Comparison of ENCODE assay signal across 18 cellular contexts in the genomic region with DNA sequence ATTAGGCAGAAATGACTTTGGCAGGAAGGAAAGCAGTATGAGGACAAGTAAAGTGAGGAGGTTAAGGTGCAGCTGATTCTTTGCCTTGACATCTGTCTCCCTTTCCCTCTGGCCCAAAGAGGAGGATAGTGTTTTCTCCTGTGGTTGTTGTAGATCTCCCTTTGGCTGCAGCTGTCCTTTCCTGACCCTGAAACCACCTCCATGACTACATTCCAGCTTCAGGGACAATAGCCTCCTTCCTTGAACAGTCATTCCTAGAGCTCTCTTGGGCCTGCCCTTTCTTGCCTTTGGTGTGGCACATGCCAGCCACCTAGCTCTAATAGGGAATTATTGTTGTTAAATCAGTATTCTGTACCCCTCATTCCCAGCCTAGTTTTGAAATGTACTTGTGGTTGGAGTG. TPM values are rescaled to one million over a fixed set of nuclear protein-coding genes. Genes with fewer than 3 reads are reported as not detected.
DNase-seq lines count a peak whose midpoint lies in the region; ATAC-seq and TF ChIP-seq lines count a peak whose summit lies in the region.
"Had no signal": no experiment of that assay in that cellular context is flagged by ENCODE, and none has a peak within 500 bp of the region (broad histone marks: within the 10 kb centered on the region; RNA-seq: fewer than 3 reads in every experiment).

No MANE protein-coding gene starts in this region.

- no peak overlapping the region for H3K4me3 Mint-ChIP-seq in dendritic cell treated with granulocyte-macrophage colony-stimulating factor and Interleukin-4, amounts not matched to agents 40 ng/mL and 50 ng/mL, for 4 days
- no peak overlapping the region for H3K4me3 Mint-ChIP-seq in nephron
- H3K4me3 Mint-ChIP-seq: brain, neural progenitor cell, type B pancreatic cell had no signal

- no peaks in the 10 kb centered on the region for H3K9me3 Mint-ChIP-seq in dendritic cell treated with granulocyte-macrophage colony-stimulating factor and Interleukin-4, amounts not matched to agents 40 ng/mL and 50 ng/mL, for 4 days
- H3K9me3 Mint-ChIP-seq in nephron: peaks cover 5% of the 10 kb centered on the region
- H3K9me3 Mint-ChIP-seq: type B pancreatic cell had no signal

- no peak overlapping the region for H2AK9ac ChIP-seq in IMR-90 (replicated peaks; ENCODE audit: low read depth, low read length, poor library complexity)

- H2AFZ ChIP-seq in IMR-90 (replicated peaks; ENCODE audit: low read length, poor library complexity): no peak overlapping the region
- H2AFZ ChIP-seq: neural progenitor cell had no signal

- DNase-seq in Caki2 (ENCODE audit: low read depth): peak; percentile 51
- DNase-seq in IMR-90: no peak
- DNase-seq in C1 segment of cervical spinal cord (lab: John Stamatoyannopoulos, UW): no peak
- no peak for DNase-seq in NCI-H2081 (lab: John Stamatoyannopoulos, UW)
- DNase-seq: activated effector memory CD4-positive, alpha-beta T cell treated with anti-CD3 and anti-CD28 coated beads, Interleukin-2, amount 50 U/mL, for 16 hours; AML-193; DMS153; H7; KG1; NCI-H1417 had no signal

- dilution Hi-C loops in IMR-90 (cut with HindIII; ENCODE audit: low sequenced_read_pairs, unreplicated experiment): no loop called here

- H2BK20ac ChIP-seq in IMR-90 (ENCODE audit: low read depth, low read length): no peak overlapping the region

- H3K36me3 ChIP-seq in IMR-90 (ENCODE audit: control insufficient read depth, insufficient read depth, low read length): 0 out of 2 replicates have a peak, but pooled peaks cover 1% of the 10 kb centered on the region
- H3K36me3 ChIP-seq: neural progenitor cell had no signal

- in situ Hi-C loops in Caki2 (cut with HindIII; ENCODE audit: low pct_unique_long_range_greater_than_20kb, low sequenced_read_pairs): no loop called here
- in situ Hi-C loops in IMR-90 (cut with MboI; ENCODE audit: low sequenced_read_pairs): no loop called here

- intact Hi-C loops in IMR-90 (cut with micrococcal nuclease): no loop called here
- intact Hi-C loops in dendritic cell treated with granulocyte-macrophage colony-stimulating factor and Interleukin-4, amounts not matched to agents 40 ng/mL and 50 ng/mL, for 4 days (cut with micrococcal nuclease): no loop called here

- H3K4me1 Mint-ChIP-seq in dendritic cell treated with granulocyte-macrophage colony-stimulating factor and Interleukin-4, amounts not matched to agents 40 ng/mL and 50 ng/mL, for 4 days (ENCODE audit: low read depth): peaks cover 19% of the 10 kb centered on the region
- peaks cover 14% of the 10 kb centered on the region for H3K4me1 Mint-ChIP-seq in nephron

- CTCF ChIA-PET in IMR-90 (lab: Yijun Ruan, JAX): no interaction called here

- H3K14ac ChIP-seq in IMR-90 (replicated peaks; ENCODE audit: low read depth, low read length): no peak overlapping the region

- no peak overlapping the region for H2BK120ac ChIP-seq in IMR-90 (ENCODE audit: low read depth, low read length)

- no peaks in the 10 kb centered on the region for H3K9me3 ChIP-seq in IMR-90 (ENCODE audit: control insufficient read depth, insufficient read depth, low read length)

- peaks cover 5% of the 10 kb centered on the region; the same call in 1 of the 2 replicates for H4K20me1 ChIP-seq in IMR-90 (ENCODE audit: insufficient read depth, low read length)

- TF ChIP-seq RAD21 in IMR-90 (IDR thresholded peaks at IDR 0.05; ENCODE audit: low read length): no peak

- no peak overlapping the region for H3K4me3 ChIP-seq in IMR-90 (ENCODE audit: insufficient read depth, low read depth, low read length)
- H3K4me3 ChIP-seq: lung, neural progenitor cell had no signal

- no peak overlapping the region for H3K27ac ChIP-seq in IMR-90 (ENCODE audit: insufficient read depth, low read length)
- H3K27ac ChIP-seq: neural progenitor cell had no signal

- H3K9ac ChIP-seq in IMR-90 (ENCODE audit: low read depth, low read length): no peak overlapping the region
- H3K9ac ChIP-seq: neural progenitor cell had no signal

- no peak overlapping the region; a peak in 1 of 4 replicates for H4K8ac ChIP-seq in IMR-90 (ENCODE audit: low read depth in 2 of 2, low read length in 2 of 2)

- H3K4me1 ChIP-seq in IMR-90 (ENCODE audit: control insufficient read depth, insufficient read depth, low read length): peaks cover 4% of the 10 kb centered on the region; the same call in 1 of the 2 replicates

- H4K91ac ChIP-seq in IMR-90 (ENCODE audit: insufficient read depth, low read depth, low read length): no peak overlapping the region

- H4K5ac ChIP-seq in IMR-90 (ENCODE audit: low read depth, low read length): no peak overlapping the region

- no peak overlapping the region for H3K56ac ChIP-seq in IMR-90 (ENCODE audit: extremely low read depth, insufficient read depth, low read length)

- peaks cover 19% of the 10 kb centered on the region for H3K36me3 Mint-ChIP-seq in dendritic cell treated with granulocyte-macrophage colony-stimulating factor and Interleukin-4, amounts not matched to agents 40 ng/mL and 50 ng/mL, for 4 days (ENCODE audit: low read depth)
- peaks cover 32% of the 10 kb centered on the region for H3K36me3 Mint-ChIP-seq in nephron (ENCODE audit: low read depth)

- no TSS peak for BruUV-seq in IMR-90 (replicated peaks; lab: Mats Ljungman, UMichigan)

- TF ChIP-seq CTCF in IMR-90 (conservative IDR thresholded peaks at IDR 0.05; ENCODE audit: low read depth, low read length) (no peak), nephron (IDR thresholded peaks at IDR 0.05; ENCODE audit: unreplicated experiment in 3 of 3) (no peak)

- H3K9me1 ChIP-seq in IMR-90 (ENCODE audit: insufficient read depth, low read length): peaks cover 5% of the 10 kb centered on the region; the same call in 1 of the 2 replicates

- TF ChIP-seq POLR2A in IMR-90 (IDR thresholded peaks at IDR 0.05; ENCODE audit: low read depth, low read length): no peak

- peak overlapping the region; percentile 30 for H3K27ac Mint-ChIP-seq in dendritic cell treated with granulocyte-macrophage colony-stimulating factor and Interleukin-4, amounts not matched to agents 40 ng/mL and 50 ng/mL, for 4 days
- peak overlapping the region in 2 of 3 experiments; percentile 3 to 30 for H3K27ac Mint-ChIP-seq in nephron
- H3K27ac Mint-ChIP-seq: neural progenitor cell, type B pancreatic cell had no signal

- H3K23ac ChIP-seq in IMR-90 (ENCODE audit: low read depth, low read length): no peak overlapping the region

- no peak overlapping the region for H2AK5ac ChIP-seq in IMR-90 (ENCODE audit: low read depth, low read length)

- no peak overlapping the region for H3K18ac ChIP-seq in IMR-90 (ENCODE audit: low read depth, low read length)

- no peak overlapping the region; the same call in 1 of the 2 replicates for H3K4me2 ChIP-seq in IMR-90 (ENCODE audit: low read depth, low read length)
- H3K4me2 ChIP-seq: neural progenitor cell had no signal

- no peak overlapping the region for H2BK5ac ChIP-seq in IMR-90 (ENCODE audit: low read depth, low read length, poor library complexity, severe bottlenecking)

- POLR2A ChIA-PET in IMR-90 (lab: Charles Lee; ENCODE audit: unreplicated experiment): no interaction called here

- H2BK15ac ChIP-seq in IMR-90 (ENCODE audit: low read depth, low read length): no peak overlapping the region

- H3K4ac ChIP-seq in IMR-90 (ENCODE audit: low read depth, low read length): no peak overlapping the region

- no peaks in the 10 kb centered on the region for H3K27me3 Mint-ChIP-seq in dendritic cell treated with granulocyte-macrophage colony-stimulating factor and Interleukin-4, amounts not matched to agents 40 ng/mL and 50 ng/mL, for 4 days
- no peaks in the 10 kb centered on the region for H3K27me3 Mint-ChIP-seq in nephron (ENCODE audit: low read depth)
- H3K27me3 Mint-ChIP-seq: brain, type B pancreatic cell had no signal

- ATAC-seq in IMR-90 (ENCODE audit: low read depth) (peak; percentile 49), HG03095 (IDR thresholded peaks at IDR 0.05; ENCODE audit: unreplicated experiment) (no peak), HG03520 (IDR thresholded peaks at IDR 0.05; ENCODE audit: unreplicated experiment) (no peak)

- H3K79me1 ChIP-seq in IMR-90 (ENCODE audit: low read depth in 1 of 2, low read length in 2 of 2): peaks cover 17 to 47% of the 10 kb centered on the region in 2 experiments

- H3K27me3 ChIP-seq in IMR-90 (ENCODE audit: control insufficient read depth, insufficient read depth, low read length): no peaks in the 10 kb centered on the region
- H3K27me3 ChIP-seq: neural progenitor cell had no signal

TF ChIP-seq in IMR-90, 13 proteins besides CTCF, POLR2A, EP300 and RAD21 (continues in another document):
- TF ChIP-seq FOS (IDR thresholded peaks at IDR 0.05; ENCODE audit: low read depth, low read length): no peak
- TF ChIP-seq SMC3 (IDR thresholded peaks at IDR 0.05; ENCODE audit: low read depth, low read length): no peak
- no peak for TF ChIP-seq RFX5 (IDR thresholded peaks at IDR 0.05; ENCODE audit: low read depth, low read length)
- TF ChIP-seq CHD1 (IDR thresholded peaks at IDR 0.05; ENCODE audit: low read depth, low read length): no peak
- no peak for TF ChIP-seq CEBPB (IDR thresholded peaks at IDR 0.05; ENCODE audit: low read depth, low read length)
- TF ChIP-seq, protein P1, sequence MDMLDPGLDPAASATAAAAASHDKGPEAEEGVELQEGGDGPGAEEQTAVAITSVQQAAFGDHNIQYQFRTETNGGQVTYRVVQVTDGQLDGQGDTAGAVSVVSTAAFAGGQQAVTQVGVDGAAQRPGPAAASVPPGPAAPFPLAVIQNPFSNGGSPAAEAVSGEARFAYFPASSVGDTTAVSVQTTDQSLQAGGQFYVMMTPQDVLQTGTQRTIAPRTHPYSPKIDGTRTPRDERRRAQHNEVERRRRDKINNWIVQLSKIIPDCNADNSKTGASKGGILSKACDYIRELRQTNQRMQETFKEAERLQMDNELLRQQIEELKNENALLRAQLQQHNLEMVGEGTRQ (IDR thresholded peaks at IDR 0.05; ENCODE audit: low read depth, low read length): no peak
- TF ChIP-seq MAFK (IDR thresholded peaks at IDR 0.05; ENCODE audit: low read depth, low read length): no peak
- TF ChIP-seq BHLHE40 (IDR thresholded peaks at IDR 0.05; ENCODE audit: low read depth, low read length): no peak
- TF ChIP-seq MAZ (IDR thresholded peaks at IDR 0.05; ENCODE audit: borderline replicate concordance, low read depth, low read length): no peak
- no peak for TF ChIP-seq RCOR1 (IDR thresholded peaks at IDR 0.05; ENCODE audit: insufficient replicate concordance, low read length)

RNA-seq across cellular contexts. Expression of a gene that starts 6.2 kb away (rescaled TPM):
- 19.4 and 49.6 TPM in 2 replicates for total RNA-seq in Caki2 (2014; rRNA removed; shearing (Covaris generic); ENCODE audit: low replicate concordance)
- 26.1 and 33.9 TPM in 2 replicates for total RNA-seq in IMR-90 (2012; rRNA removed)
- polyA plus RNA-seq in IMR-90 (2012; rRNA removed): 5.7 and 7.2 TPM in 2 replicates
- polyA plus RNA-seq in IMR-90 (2012; cell fraction: cytosol; rRNA removed): 1.1 and 1.2 TPM in 2 replicates
- 2.5 and 14.2 TPM in 2 replicates for polyA plus RNA-seq in IMR-90 (2012; cell fraction: nucleus; rRNA removed; ENCODE audit: low replicate concordance)

RNA-seq across cellular contexts. Expression of a gene that starts 53.7 kb away (rescaled TPM):
- total RNA-seq in Caki2 (2014; rRNA removed; shearing (Covaris generic); ENCODE audit: low replicate concordance): 2.5 and 7.9 TPM in 2 replicates
- total RNA-seq in IMR-90 (2012; rRNA removed): 5.7 and 9.7 TPM in 2 replicates
- 7.2 and 7.7 TPM in 2 replicates for polyA plus RNA-seq in IMR-90 (2012; rRNA removed)
- polyA plus RNA-seq in IMR-90 (2012; cell fraction: cytosol; rRNA removed): 0.54 and 0.76 TPM in 2 replicates
- polyA plus RNA-seq in IMR-90 (2012; cell fraction: nucleus; rRNA removed; ENCODE audit: low replicate concordance): 10.2 and 30.9 TPM in 2 replicates
